1 cellular context compared by ENCODE assay signal in genomic region chr10:120115959-120116358, GRCh38.
TF ChIP-seq lines count a peak whose summit lies in the region.

No MANE protein-coding gene starts in this region.

TF ChIP-seq in GM23338, 12 proteins besides CTCF, POLR2A, EP300 and RAD21 (continued from another document):
- TF ChIP-seq ZNF462 (CRISPR knock-in tag; IDR thresholded peaks at IDR 0.05), result no peak
- TF ChIP-seq POLR2AphosphoS5 (IDR thresholded peaks at IDR 0.05; ENCODE audit: low read depth), result no peak
- TF ChIP-seq EZH2 (IDR thresholded peaks at IDR 0.05; ENCODE audit: low read depth, unreplicated experiment), result no peak
- TF ChIP-seq STAT1 (IDR thresholded peaks at IDR 0.05; ENCODE audit: unreplicated experiment), result no peak
- TF ChIP-seq ZNF114 (CRISPR knock-in tag; IDR thresholded peaks at IDR 0.05), result no peak
